8 cellular contexts compared by ENCODE assay signal in the genomic region with DNA sequence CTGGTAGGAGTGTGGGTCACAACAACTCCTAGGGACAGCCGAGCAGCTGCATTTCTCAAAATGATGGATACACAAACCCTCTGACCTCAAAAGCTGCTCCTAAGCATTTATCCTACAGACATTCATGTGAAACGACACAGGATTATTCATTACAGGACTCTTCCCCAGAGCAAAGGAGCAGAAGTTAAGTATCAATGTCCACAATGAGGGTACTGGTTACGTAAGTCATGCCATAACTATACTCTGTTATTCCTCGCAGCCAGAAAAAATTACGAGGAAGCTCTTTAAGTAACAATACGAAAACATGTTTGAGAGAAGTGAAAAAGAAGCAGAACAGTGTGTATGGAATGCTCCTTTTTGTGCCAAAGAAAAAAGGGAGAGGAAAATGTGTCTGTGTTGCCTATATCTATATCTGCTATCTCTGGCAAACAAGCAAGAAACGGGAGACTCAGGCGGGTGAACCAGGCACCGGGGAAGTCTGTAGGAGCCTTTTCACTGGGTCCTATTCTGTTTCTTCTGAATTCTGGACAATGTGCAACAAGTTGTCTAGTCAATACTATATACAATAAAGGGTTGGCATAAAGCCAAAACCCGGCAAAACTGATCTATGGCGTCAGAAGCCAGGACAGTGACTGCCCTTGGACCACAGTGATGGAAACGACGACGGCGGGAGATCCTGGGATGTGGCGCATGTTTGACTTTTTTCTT. TPM values are rescaled to one million over a fixed set of nuclear protein-coding genes. Genes with fewer than 3 reads are reported as not detected.
A peak's percentile ranks its signal among the peaks of the same experiment; 100 is the strongest.
DNase-seq lines count a peak whose midpoint lies in the region; ATAC-seq and TF ChIP-seq lines count a peak whose summit lies in the region.

No MANE protein-coding gene starts in this region.

- H3K27me3 ChIP-seq in AG04450 (ENCODE audit: control insufficient read depth, insufficient read depth, low read length), result peaks cover 3% of the 10 kb centered on the region
- peaks cover 8% of the 10 kb centered on the region; the same call in 1 of the 2 replicates for H3K27me3 ChIP-seq in HUES64 (ENCODE audit: insufficient read depth, low read length)

- H3K27ac ChIP-seq in AG04450 (ENCODE audit: low read depth, low read length) (peak overlapping the region; percentile 47), HUES64 (ENCODE audit: low read depth, low read length) (no peak overlapping the region)

- no peak for ATAC-seq in HG02981 (IDR thresholded peaks at IDR 0.05; ENCODE audit: unreplicated experiment)
- ATAC-seq in HG03159 (IDR thresholded peaks at IDR 0.05; ENCODE audit: unreplicated experiment), result no peak
- no peak for ATAC-seq in left colon

- H3K36me3 Mint-ChIP-seq in brain, result peaks cover 4% of the 10 kb centered on the region
- no peaks in the 10 kb centered on the region for H3K36me3 Mint-ChIP-seq in mesothelial cell of epicardium

- H3K4me1 Mint-ChIP-seq in brain (peaks cover 53% of the 10 kb centered on the region), mesothelial cell of epicardium (peaks cover 26% of the 10 kb centered on the region)

- no peak overlapping the region for H3K9ac ChIP-seq in HUES64 (ENCODE audit: low read depth, low read length)

- H3K4me1 ChIP-seq in HUES64 (ENCODE audit: insufficient read depth, low read length), result peaks cover 16% of the 10 kb centered on the region

- peak overlapping the region; percentile 97 for H3K4me3 ChIP-seq in AG04450 (ENCODE audit: low read depth, low read length)
- H3K4me3 ChIP-seq in HUES64 (ENCODE audit: low read length), result peak overlapping the region; percentile 76

- H3K9me3 ChIP-seq in AG04450 (ENCODE audit: control insufficient read depth, insufficient read depth, low read length) (no peaks in the 10 kb centered on the region), HUES64 (ENCODE audit: insufficient read depth, low read depth, low read length) (no peaks in the 10 kb centered on the region)

- DNase-seq in AG04450 (ENCODE audit: low read depth, low spot score) (no peak), mesothelial cell of epicardium (ENCODE audit: low spot score in 2 of 2, unreplicated experiment in 2 of 2) (no peak), kidney glomerular epithelial cell (lab: John Stamatoyannopoulos, UW) (no peak), left colon (no peak)

- H3K4me3 Mint-ChIP-seq in brain (peak overlapping the region; percentile 82 to 90 (median 87)), mesothelial cell of epicardium (peak overlapping the region; percentile 79)

- H3K27ac Mint-ChIP-seq in brain (peak overlapping the region; percentile 36 to 86 (median 69)), mesothelial cell of epicardium (peak overlapping the region; percentile 91)

- no peaks in the 10 kb centered on the region for H3K36me3 ChIP-seq in HUES64 (ENCODE audit: insufficient read depth, low read length)

- H3K27me3 Mint-ChIP-seq in brain, result peaks cover 24% of the 10 kb centered on the region
- peaks cover 25% of the 10 kb centered on the region for H3K27me3 Mint-ChIP-seq in mesothelial cell of epicardium (ENCODE audit: low read depth)

- H3K9me3 Mint-ChIP-seq in brain (peaks cover 0 to 3% (median 3%) of the 10 kb centered on the region in 5 experiments), mesothelial cell of epicardium (no peaks in the 10 kb centered on the region)

- intact Hi-C loops in left colon (cut with DNase I, micrococcal nuclease), result no loop called here

- TF ChIP-seq CTCF in AG04450 (IDR thresholded peaks at IDR 0.05; ENCODE audit: low read depth, low read length) (no peak), brain (conservative IDR thresholded peaks at IDR 0.05) (no peak), mesothelial cell of epicardium (IDR thresholded peaks at IDR 0.05; ENCODE audit: unreplicated experiment) (no peak)

- WGBS in HUES64, result 83% methylated on average over 16 of the region's 16 CpGs

- CTCF ChIA-PET in AG04450 (lab: Charles Lee), result interaction anchor here (0.8 to 3.5 kb wide), 3 partner anchors 8 to 168 kb away, joined by 3 to 25 read pairs (median 3); no protein-coding TSS in a partner anchor

- POLR2A ChIA-PET in AG04450 (lab: Yijun Ruan, JAX), result interaction anchor here (1.0 kb wide), 1 partner anchor 16 kb away, joined by 6 read pairs; the partner anchor contains the start of gene ZNF628

RNA-seq across cellular contexts. Expression of gene ISOC2, which starts 1.3 kb away (rescaled TPM):
- polyA plus RNA-seq in AG04450 (2011; rRNA removed), result 45.1 and 72.2 TPM in 2 replicates
- polyA minus RNA-seq in AG04450 (2011; rRNA and poly(A)+ RNA removed), result 12.1 and 15.6 TPM in 2 replicates
- polyA plus RNA-seq in HUES64 (2013, experiment 1 of 2), result 54.9 TPM
- polyA plus RNA-seq in HUES64 (2013, experiment 2 of 2), result 52.0 TPM
- polyA plus RNA-seq in brain (ENCODE audit: insufficient read depth, low read depth, low replicate concordance), result 43.8 TPM
- 35.0 to 39.2 TPM (median 38.6 TPM) in 3 replicates for total RNA-seq in mesothelial cell of epicardium
- total RNA-seq in left colon, result 100 to 1,000 TPM in 1 of 2 donors, 10 to 100 TPM in 1; 63.5 to 115 TPM

RNA-seq across cellular contexts. Expression of gene C19orf85, which starts 4.4 kb away (rescaled TPM):
- not detected in 2 replicates for polyA plus RNA-seq in AG04450 (2011; rRNA removed)
- not detected in 2 replicates for polyA minus RNA-seq in AG04450 (2011; rRNA and poly(A)+ RNA removed)
- polyA plus RNA-seq in HUES64 (2013, experiment 1 of 2), result 2.3 TPM
- polyA plus RNA-seq in HUES64 (2013, experiment 2 of 2), result 2.0 TPM
- 3.1 TPM for polyA plus RNA-seq in brain (ENCODE audit: insufficient read depth, low read depth, low replicate concordance)
- not detected in 3 replicates for total RNA-seq in mesothelial cell of epicardium
- not detected for total RNA-seq in left colon

RNA-seq across cellular contexts. Expression of gene ZNF628, which starts 16.3 kb away (rescaled TPM):
- polyA plus RNA-seq in AG04450 (2011; rRNA removed), result 0.12 and 0.31 TPM in 2 replicates
- 0.35 and 0.46 TPM in 2 replicates for polyA minus RNA-seq in AG04450 (2011; rRNA and poly(A)+ RNA removed)
- 10.1 TPM for polyA plus RNA-seq in HUES64 (2013, experiment 1 of 2)
- 10.2 TPM for polyA plus RNA-seq in HUES64 (2013, experiment 2 of 2)
- 6.5 TPM for polyA plus RNA-seq in brain (ENCODE audit: insufficient read depth, low read depth, low replicate concordance)
- 19.0 to 23.1 TPM (median 22.0 TPM) in 3 replicates for total RNA-seq in mesothelial cell of epicardium
- total RNA-seq in left colon, result 10 to 100 TPM in 1 of 2 donors, 1 to 10 TPM in 1; 8.0 to 10.3 TPM

RNA-seq across cellular contexts. Expression of gene SHISA7, which starts 17.0 kb away (rescaled TPM):
- polyA plus RNA-seq in AG04450 (2011; rRNA removed) (0.01 TPM in 1 of 2 replicates, not detected in the other), brain (ENCODE audit: insufficient read depth, low read depth, low replicate concordance) (6.0 TPM)
- polyA minus RNA-seq in AG04450 (2011; rRNA and poly(A)+ RNA removed), result 0.04 and 0.18 TPM in 2 replicates
- 0.15 TPM for polyA plus RNA-seq in HUES64 (2013, experiment 1 of 2)
- polyA plus RNA-seq in HUES64 (2013, experiment 2 of 2), result 0.32 TPM
- total RNA-seq in mesothelial cell of epicardium (0.04 TPM in 1 of 3 replicates, not detected in the others), left colon (not detected)

RNA-seq across cellular contexts. Expression of gene NAT14, which starts 24.9 kb away (rescaled TPM):
- 19.4 and 30.6 TPM in 2 replicates for polyA plus RNA-seq in AG04450 (2011; rRNA removed)
- 7.1 and 8.0 TPM in 2 replicates for polyA minus RNA-seq in AG04450 (2011; rRNA and poly(A)+ RNA removed)
- polyA plus RNA-seq in HUES64 (2013, experiment 1 of 2), result 35.3 TPM
- 34.2 TPM for polyA plus RNA-seq in HUES64 (2013, experiment 2 of 2)
- 95.6 TPM for polyA plus RNA-seq in brain (ENCODE audit: insufficient read depth, low read depth, low replicate concordance)
- 52.6 to 54.4 TPM (median 53.1 TPM) in 3 replicates for total RNA-seq in mesothelial cell of epicardium
- total RNA-seq in left colon, result 1 to 10 TPM; 4.0 to 4.8 TPM
